Comparison of ENCODE assay signal across 7 cellular contexts in genomic region chr12:63713681-63714075, GRCh38. TPM values are rescaled to one million over a fixed set of nuclear protein-coding genes. Genes with fewer than 3 reads are reported as not detected.
DNase-seq lines count a peak whose midpoint lies in the region; ATAC-seq and TF ChIP-seq lines count a peak whose summit lies in the region.
"Not testable (repeated sequence)": the region's sequence is repeated elsewhere in the genome, so short reads cannot be mapped to it uniquely, and the experiment has no call there.

No MANE protein-coding gene starts in this region.

- H3K4me3 Mint-ChIP-seq in activated T-cell treated with anti-CD3 and anti-CD28 coated beads, Interleukin-2, amount 50 U/mL, for 4 hours: not testable (repeated sequence)
- peak overlapping the region; percentile 7 to 46 for H3K4me3 Mint-ChIP-seq in stimulated activated naive B cell treated with anti-CD40 and anti-IgM and Interleukin-4, amounts not matched to agents 10 μg/mL and 1 μg/mL and 100 μg/mL, for 72 hours

- not testable (repeated sequence) for H3K27ac ChIP-seq in parathyroid adenoma

- TF ChIP-seq CTCF in parathyroid adenoma (IDR thresholded peaks at IDR 0.05): not testable (repeated sequence)

- H3K4me3 ChIP-seq in parathyroid adenoma (ENCODE audit: low read depth, low read length): not testable (repeated sequence)

- not testable (repeated sequence) for H3K36me3 ChIP-seq in parathyroid adenoma (ENCODE audit: control insufficient read depth, insufficient read depth, low read length)

- DNase-seq in activated CD4-positive, alpha-beta T cell treated with anti-CD3 and anti-CD28 coated beads for 48 hours: peak; percentile 18
- DNase-seq in activated T-cell treated with anti-CD3 and anti-CD28 coated beads, Interleukin-2, amount 50 U/mL, for 4 hours; stimulated activated naive B cell treated with anti-CD40 and anti-IgM and Interleukin-4, amounts not matched to agents 10 μg/mL and 1 μg/mL and 100 μg/mL, for 72 hours: not testable (repeated sequence)
- DNase-seq in activated naive CD4-positive, alpha-beta T cell treated with anti-CD3 and anti-CD28 coated beads, Interleukin-2, amount 50 U/mL, for 72 hours (ENCODE audit: low spot score in 2 of 2): peak in 1 of 2 donors; percentile 10

- H3K27ac Mint-ChIP-seq in activated naive CD4-positive, alpha-beta T cell treated with anti-CD3 and anti-CD28 coated beads, Interleukin-2, amount 50 U/mL, for 72 hours: peak overlapping the region in 1 of 2 donors; percentile 44
- H3K27ac Mint-ChIP-seq in stimulated activated naive B cell treated with anti-CD40 and anti-IgM and Interleukin-4, amounts not matched to agents 10 μg/mL and 1 μg/mL and 100 μg/mL, for 72 hours: peak overlapping the region; percentile 25

- not testable (repeated sequence) for H3K9me3 ChIP-seq in parathyroid adenoma (ENCODE audit: control insufficient read depth, low read length)

- not testable (repeated sequence) for H3K4me1 Mint-ChIP-seq in activated T-cell treated with anti-CD3 and anti-CD28 coated beads, Interleukin-2, amount 50 U/mL, for 4 hours (ENCODE audit: low read depth)
- H3K4me1 Mint-ChIP-seq in stimulated activated naive B cell treated with anti-CD40 and anti-IgM and Interleukin-4, amounts not matched to agents 10 μg/mL and 1 μg/mL and 100 μg/mL, for 72 hours: peaks cover 16 to 38% of the 10 kb centered on the region in 2 donors

- H3K27me3 ChIP-seq in parathyroid adenoma (ENCODE audit: control insufficient read depth, insufficient read depth, low read length): not testable (repeated sequence)

- not testable (repeated sequence) for H3K9ac ChIP-seq in parathyroid adenoma

- H2AFZ ChIP-seq in parathyroid adenoma: peak overlapping the region; percentile 30

- H3K9me3 Mint-ChIP-seq in activated T-cell treated with anti-CD3 and anti-CD28 coated beads, Interleukin-2, amount 50 U/mL, for 4 hours; activated naive CD4-positive, alpha-beta T cell treated with anti-CD3 and anti-CD28 coated beads, Interleukin-2, amount 50 U/mL, for 72 hours; stimulated activated naive B cell treated with anti-CD40 and anti-IgM and Interleukin-4, amounts not matched to agents 10 μg/mL and 1 μg/mL and 100 μg/mL, for 72 hours: not testable (repeated sequence)

- H3K27me3 Mint-ChIP-seq in activated T-cell treated with anti-CD3 and anti-CD28 coated beads, Interleukin-2, amount 50 U/mL, for 4 hours (ENCODE audit: low read depth); stimulated activated naive B cell treated with anti-CD40 and anti-IgM and Interleukin-4, amounts not matched to agents 10 μg/mL and 1 μg/mL and 100 μg/mL, for 72 hours: not testable (repeated sequence)

- not testable (repeated sequence) for H3K4me1 ChIP-seq in parathyroid adenoma

- ATAC-seq in HG02610 (IDR thresholded peaks at IDR 0.05; ENCODE audit: unreplicated experiment) (peak; percentile 47), HG03432 (IDR thresholded peaks at IDR 0.05; ENCODE audit: unreplicated experiment) (peak; percentile 41)
- peak; percentile 89 for ATAC-seq in activated T-cell treated with anti-CD3 and anti-CD28 coated beads, Interleukin-2, amount 50 U/mL, for 4 hours
- peak; percentile 92 to 93 for ATAC-seq in activated naive CD4-positive, alpha-beta T cell treated with anti-CD3 and anti-CD28 coated beads, Interleukin-2, amount 50 U/mL, for 72 hours
- ATAC-seq in stimulated activated naive B cell treated with anti-CD40 and anti-IgM and Interleukin-4, amounts not matched to agents 10 μg/mL and 1 μg/mL and 100 μg/mL, for 72 hours (replicated peaks): peak; percentile 63 to 73

- H3K4me2 ChIP-seq in parathyroid adenoma (ENCODE audit: low read length): not testable (repeated sequence)

- not testable (repeated sequence) for H3K79me2 ChIP-seq in parathyroid adenoma

- H3K36me3 Mint-ChIP-seq in activated T-cell treated with anti-CD3 and anti-CD28 coated beads, Interleukin-2, amount 50 U/mL, for 4 hours (ENCODE audit: insufficient read depth); activated naive CD4-positive, alpha-beta T cell treated with anti-CD3 and anti-CD28 coated beads, Interleukin-2, amount 50 U/mL, for 72 hours; stimulated activated naive B cell treated with anti-CD40 and anti-IgM and Interleukin-4, amounts not matched to agents 10 μg/mL and 1 μg/mL and 100 μg/mL, for 72 hours: not testable (repeated sequence)

RNA-seq across cellular contexts. Expression of gene DPY19L2, which starts 45.4 kb away (rescaled TPM):
- total RNA-seq in activated T-cell treated with anti-CD3 and anti-CD28 coated beads, Interleukin-2, amount 50 U/mL, for 4 hours: 1 to 10 TPM; 1.5 to 3.0 (median 2.3) TPM
- total RNA-seq in activated naive CD4-positive, alpha-beta T cell treated with anti-CD3 and anti-CD28 coated beads, Interleukin-2, amount 50 U/mL, for 72 hours: 1 to 10 TPM in 1 of 2 donors, not detected in 1; 3.8 TPM

Comparison
In these comparisons a context has a peak if more than half of its experiments do, and no peak if none do; other contexts are left out.
1. ATAC-seq: peak in every context shown above with its lines; median percentile 92 in activated naive CD4-positive, alpha-beta T cell treated with anti-CD3 and anti-CD28 coated beads, Interleukin-2, amount 50 U/mL, for 72 hours; 89 in activated T-cell treated with anti-CD3 and anti-CD28 coated beads, Interleukin-2, amount 50 U/mL, for 4 hours; 68 in stimulated activated naive B cell treated with anti-CD40 and anti-IgM and Interleukin-4, amounts not matched to agents 10 μg/mL and 1 μg/mL and 100 μg/mL, for 72 hours; 47 in HG02610; 41 in HG03432.